Comparison of ENCODE assay signal across 8 cellular contexts in the genomic region with DNA sequence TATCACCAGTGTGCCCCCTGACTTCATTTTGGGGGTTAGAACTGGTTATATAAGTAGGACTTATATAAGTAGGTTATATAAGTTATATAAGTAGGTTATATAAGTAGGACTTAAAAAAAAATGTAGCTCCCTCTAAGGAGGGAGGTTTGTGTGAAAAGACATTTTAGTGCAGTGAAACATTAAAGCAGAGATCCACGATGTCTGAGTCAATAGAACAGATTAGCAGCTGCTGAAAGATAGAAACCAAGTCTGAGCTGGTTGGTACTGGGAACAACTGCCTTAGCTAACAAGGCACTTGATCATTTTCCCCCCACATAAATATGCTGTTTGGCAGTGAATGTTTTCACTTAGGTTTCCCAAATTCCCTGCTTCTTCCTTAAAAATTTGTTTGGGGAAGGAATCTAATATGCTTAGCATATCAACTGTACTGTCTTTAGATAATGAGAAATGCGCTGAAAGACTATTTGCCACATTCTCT. TPM values are rescaled to one million over a fixed set of nuclear protein-coding genes. Genes with fewer than 3 reads are reported as not detected.
DNase-seq lines count a peak whose midpoint lies in the region; ATAC-seq and TF ChIP-seq lines count a peak whose summit lies in the region.

No MANE protein-coding gene starts in this region.

- H3K27me3 ChIP-seq in A673 (replicated peaks; ENCODE audit: insufficient read depth, low read depth, low read length, poor library complexity) (no peaks in the 10 kb centered on the region), GM23338 (ENCODE audit: insufficient read depth) (no peaks in the 10 kb centered on the region), iPS-15b (ENCODE audit: control insufficient read depth, insufficient read depth, low read length) (no peaks in the 10 kb centered on the region), stomach smooth muscle (ENCODE audit: control insufficient read depth in 1 of 2, insufficient read depth in 2 of 2, low read length in 2 of 2) (no peaks in the 10 kb centered on the region)

- ATAC-seq in GM23338 (no peak), omental fat pad (ENCODE audit: low FRiP score) (no peak), GM18517 (IDR thresholded peaks at IDR 0.05; ENCODE audit: unreplicated experiment) (no peak)
- no peak for ATAC-seq in activated CD8-positive, alpha-beta T cell treated with anti-CD3 and anti-CD28 coated beads for 36 hours

- peak overlapping the region; percentile 70 for H3K9ac ChIP-seq in iPS-15b (ENCODE audit: low read depth, low read length)
- H3K9ac ChIP-seq in stomach smooth muscle (ENCODE audit: low read length in 2 of 2): peak overlapping the region; percentile 76 to 90

- peaks cover 35% of the 10 kb centered on the region for H3K36me3 Mint-ChIP-seq in GM23338 (ENCODE audit: low read depth)
- peaks cover 34% of the 10 kb centered on the region for H3K36me3 Mint-ChIP-seq in activated CD8-positive, alpha-beta T cell treated with anti-CD3 and anti-CD28 coated beads for 36 hours (ENCODE audit: low read depth)

- H3K27ac Mint-ChIP-seq in GM23338: peak overlapping the region; percentile 98
- H3K27ac Mint-ChIP-seq in activated CD8-positive, alpha-beta T cell treated with anti-CD3 and anti-CD28 coated beads for 36 hours: peak overlapping the region; percentile 99

- H3K79me2 ChIP-seq in GM23338 (replicated peaks; ENCODE audit: insufficient read depth): peaks cover 29% of the 10 kb centered on the region

- no peaks in the 10 kb centered on the region for H3K9me2 ChIP-seq in GM23338 (ENCODE audit: insufficient read depth)

- H3K4me3 Mint-ChIP-seq in GM23338: peak overlapping the region; percentile 99
- H3K4me3 Mint-ChIP-seq in activated CD8-positive, alpha-beta T cell treated with anti-CD3 and anti-CD28 coated beads for 36 hours: peak overlapping the region; percentile 98

- H4K20me1 ChIP-seq in GM23338 (replicated peaks; ENCODE audit: insufficient read depth): peaks cover 22% of the 10 kb centered on the region

- intact Hi-C loops in A673 (cut with micrococcal nuclease; ENCODE audit: unreplicated experiment): no loop called here
- intact Hi-C loops in activated CD8-positive, alpha-beta T cell treated with anti-CD3 and anti-CD28 coated beads for 36 hours (cut with micrococcal nuclease): no loop called here

- no peak for TF ChIP-seq CTCF in A673 (conservative IDR thresholded peaks at IDR 0.05; ENCODE audit: low read depth, low read length)
- TF ChIP-seq CTCF in GM23338 (conservative IDR thresholded peaks at IDR 0.05; ENCODE audit: low read depth in 2 of 2): no peak
- TF ChIP-seq CTCF in activated CD8-positive, alpha-beta T cell treated with anti-CD3 and anti-CD28 coated beads for 36 hours (IDR thresholded peaks at IDR 0.05): no peak
- no peak for TF ChIP-seq CTCF in omental fat pad (IDR thresholded peaks at IDR 0.05)

- H3K4me2 ChIP-seq in GM23338: peak overlapping the region; percentile 89

- H3K36me3 ChIP-seq in A673 (ENCODE audit: insufficient read depth, low read length, poor library complexity, severe bottlenecking): peaks cover 26% of the 10 kb centered on the region
- H3K36me3 ChIP-seq in GM23338 (ENCODE audit: insufficient read depth): peaks cover 25% of the 10 kb centered on the region
- peaks cover 19% of the 10 kb centered on the region for H3K36me3 ChIP-seq in iPS-15b (ENCODE audit: control insufficient read depth, insufficient read depth, low read length)
- peaks cover 6 to 15% of the 10 kb centered on the region in 2 donors for H3K36me3 ChIP-seq in stomach smooth muscle (ENCODE audit: control insufficient read depth in 2 of 2, insufficient read depth in 2 of 2, low read length in 2 of 2)

- BruUV-seq in A673 (replicated peaks; lab: Mats Ljungman, UMichigan): no TSS peak

- peaks cover 38% of the 10 kb centered on the region for H3K27me3 Mint-ChIP-seq in GM23338 (ENCODE audit: insufficient read depth, low read depth, poor library complexity)
- H3K27me3 Mint-ChIP-seq in activated CD8-positive, alpha-beta T cell treated with anti-CD3 and anti-CD28 coated beads for 36 hours: no peaks in the 10 kb centered on the region

- DNase-seq in A673 (ENCODE audit: low spot score) (no peak), GM23338 (ENCODE audit: low spot score) (no peak), omental fat pad (ENCODE audit: low spot score) (no peak)
- DNase-seq in activated CD8-positive, alpha-beta T cell treated with anti-CD3 and anti-CD28 coated beads for 36 hours: no peak
- no peak for DNase-seq in stimulated activated CD4-positive, alpha-beta T cell treated with anti-CD3 and anti-CD28 coated beads, Interleukin-15, amount 100 ng/mL, for 24 hours

- CTCF ChIA-PET in A673 (lab: Charles Lee): interaction anchor here (0.6 to 1.0 kb wide), 2 partner anchors 8 to 13 kb away, joined by 3 to 5 read pairs; no protein-coding TSS in a partner anchor
- CTCF ChIA-PET in activated CD8-positive, alpha-beta T cell treated with anti-CD3 and anti-CD28 coated beads for 36 hours (lab: Charles Lee): interaction anchor here (0.7 to 5.6 kb wide), 5 partner anchors 9 to 142 kb away, joined by 3 to 53 read pairs (median 5); partner anchors contain the start of gene SLC18B1

- H3F3A ChIP-seq in GM23338 (replicated peaks; ENCODE audit: low read depth): peaks cover 27% of the 10 kb centered on the region

- H3K4me1 ChIP-seq in A673 (ENCODE audit: insufficient read depth, low read length, poor library complexity, severe bottlenecking): peaks cover 16% of the 10 kb centered on the region
- H3K4me1 ChIP-seq in GM23338 (ENCODE audit: insufficient read depth): peaks cover 28% of the 10 kb centered on the region
- H3K4me1 ChIP-seq in iPS-15b (ENCODE audit: control insufficient read depth, insufficient read depth, low read length): peaks cover 5% of the 10 kb centered on the region
- peaks cover 19% of the 10 kb centered on the region for H3K4me1 ChIP-seq in stomach smooth muscle (ENCODE audit: control insufficient read depth, insufficient read depth, low read length)

- H3K27ac ChIP-seq in A673 (ENCODE audit: low read depth, low read length, poor library complexity, severe bottlenecking) (peak overlapping the region; percentile 93), GM23338 (ENCODE audit: low read depth) (peak overlapping the region; percentile 92), stomach smooth muscle (ENCODE audit: low read length) (peak overlapping the region; percentile 84)

- H3K4me3 ChIP-seq in A673 (ENCODE audit: low read depth, low read length, poor library complexity, severe bottlenecking) (peak overlapping the region; percentile 81), GM23338 (peak overlapping the region; percentile 79), iPS-15b (ENCODE audit: low read depth, low read length) (peak overlapping the region; percentile 97), stomach smooth muscle (ENCODE audit: low read length in 2 of 2) (peak overlapping the region; percentile 99)

- H2AFZ ChIP-seq in GM23338: peak overlapping the region; percentile 89

- POLR2A ChIA-PET in A673 (lab: Charles Lee; ENCODE audit: low non-redundant PET): no interaction called here
- POLR2A ChIA-PET in activated CD8-positive, alpha-beta T cell treated with anti-CD3 and anti-CD28 coated beads for 36 hours (lab: Charles Lee): interaction anchor here (0.6 to 3.2 kb wide), 5 partner anchors 9 to 76 kb away, joined by 3 to 21 read pairs (median 4); partner anchors contain the start of gene SLC18B1

- peaks cover 20% of the 10 kb centered on the region; the same call in 2 of the 3 replicates for H3K4me1 Mint-ChIP-seq in GM23338
- H3K4me1 Mint-ChIP-seq in activated CD8-positive, alpha-beta T cell treated with anti-CD3 and anti-CD28 coated beads for 36 hours (ENCODE audit: low read depth): peaks cover 12% of the 10 kb centered on the region

- H3K9me3 Mint-ChIP-seq in GM23338: peaks cover 3% of the 10 kb centered on the region; the same call in 1 of the 3 replicates
- H3K9me3 Mint-ChIP-seq in activated CD8-positive, alpha-beta T cell treated with anti-CD3 and anti-CD28 coated beads for 36 hours: no peaks in the 10 kb centered on the region

- H3K9me3 ChIP-seq in A673 (ENCODE audit: low read depth, low read length, poor library complexity, severe bottlenecking) (no peaks in the 10 kb centered on the region), iPS-15b (ENCODE audit: control insufficient read depth, insufficient read depth, low read length) (no peaks in the 10 kb centered on the region), stomach smooth muscle (ENCODE audit: control insufficient read depth in 2 of 2, low read length in 2 of 2) (no peaks in the 10 kb centered on the region)

TF ChIP-seq in GM23338, 12 proteins besides CTCF, POLR2A, EP300 and RAD21:
- no peak for TF ChIP-seq POLR2AphosphoS5 (IDR thresholded peaks at IDR 0.05; ENCODE audit: low read depth)

RNA-seq across cellular contexts. Expression of gene RPS12, which starts 2.1 kb away (rescaled TPM):
- total RNA-seq in A673 (2021) (913 and 995 TPM in 2 replicates), omental fat pad (1,000 to 10,000 TPM; 1,604 to 2,733 (median 2,024) TPM)
- 1,103 and 1,363 TPM in 2 replicates for total RNA-seq in GM23338 (2014; rRNA removed; shearing (Covaris generic))
- polyA plus RNA-seq in GM23338 (2016; fragmentation: Nextera tagmentation; extraction: Ambion mirVana): 1,209 and 1,220 TPM in 2 replicates
- 1,000 to 10,000 TPM; 2,058 to 2,107 TPM for total RNA-seq in activated CD8-positive, alpha-beta T cell treated with anti-CD3 and anti-CD28 coated beads for 36 hours

RNA-seq across cellular contexts. Expression of gene SLC18B1, which starts 13.9 kb away (rescaled TPM):
- total RNA-seq in A673 (2021): 24.4 and 25.2 TPM in 2 replicates
- total RNA-seq in GM23338 (2014; rRNA removed; shearing (Covaris generic)): 37.4 and 38.8 TPM in 2 replicates
- polyA plus RNA-seq in GM23338 (2016; fragmentation: Nextera tagmentation; extraction: Ambion mirVana): 22.0 and 26.4 TPM in 2 replicates
- total RNA-seq in activated CD8-positive, alpha-beta T cell treated with anti-CD3 and anti-CD28 coated beads for 36 hours: 1 to 10 TPM; 7.0 to 8.5 TPM
- total RNA-seq in omental fat pad: 10 to 100 TPM; 10.8 to 20.2 (median 17.2) TPM

RNA-seq across cellular contexts. Expression of gene VNN2, which starts 54.6 kb away (rescaled TPM):
- total RNA-seq in A673 (2021) (not detected in 2 replicates), omental fat pad (10 to 100 TPM in 3 of 4 donors, 1 to 10 TPM in 1; 4.7 to 66.0 (median 22.5) TPM)
- not detected in 2 replicates for total RNA-seq in GM23338 (2014; rRNA removed; shearing (Covaris generic))
- polyA plus RNA-seq in GM23338 (2016; fragmentation: Nextera tagmentation; extraction: Ambion mirVana): not detected in 2 replicates
- 10 to 100 TPM; 10.5 to 11.7 TPM for total RNA-seq in activated CD8-positive, alpha-beta T cell treated with anti-CD3 and anti-CD28 coated beads for 36 hours
